ENCODE assay signal across 1 cellular context in genomic region chr19:33124207-33125098, GRCh38.
TF ChIP-seq lines count a peak whose summit lies in the region.

No MANE protein-coding gene starts in this region.

TF ChIP-seq in A549, 52 proteins besides CTCF, POLR2A, EP300 and RAD21:
- TF ChIP-seq MAFK (IDR thresholded peaks at IDR 0.05; ENCODE audit: partially characterized antibody) (peak; percentile 91), FOSL2 (IDR thresholded peaks at IDR 0.05) (no peak), FOSL2 (CRISPR knock-in tag; IDR thresholded peaks at IDR 0.05) (no peak)
